In genomic region chr7:142560770-142561169, GRCh38 we compare ENCODE assay signal across 8 cellular contexts.
A peak's percentile ranks its signal among the peaks of the same experiment; 100 is the strongest.
DNase-seq lines count a peak whose midpoint lies in the region; ATAC-seq, FAIRE-seq and TF ChIP-seq lines count a peak whose summit lies in the region.
"Not testable (repeated sequence)": the region's sequence is repeated elsewhere in the genome, so short reads cannot be mapped to it uniquely, and the experiment has no call there.

No MANE protein-coding gene starts in this region.

- not testable (repeated sequence) for H3K36me3 Mint-ChIP-seq in CD4-positive, alpha-beta memory T cell; activated CD4-positive, alpha-beta T cell treated with anti-CD3 and anti-CD28 coated beads, Interleukin-2, amount 10 ng/mL, durations not matched to agents 7 days and 5 days (ENCODE audit: low read depth); activated T-cell treated with anti-CD3 and anti-CD28 coated beads, Interleukin-2, amount 50 U/mL, for 4 hours (ENCODE audit: insufficient read depth); activated naive CD4-positive, alpha-beta T cell treated with anti-CD3 and anti-CD28 coated beads, Interleukin-2, amount 50 U/mL, for 24 hours; astrocyte (ENCODE audit: low read depth, unreplicated experiment); naive thymus-derived CD4-positive, alpha-beta T cell

- H4K91ac ChIP-seq in IMR-90 (ENCODE audit: insufficient read depth, low read depth, low read length): peak overlapping the region; percentile 63; the same call in 1 of the 2 replicates

- not testable (repeated sequence) for TF ChIP-seq POLR2A in IMR-90 (IDR thresholded peaks at IDR 0.05; ENCODE audit: low read depth, low read length)

- POLR2A ChIA-PET in CD4-positive, alpha-beta memory T cell (lab: Charles Lee; ENCODE audit: partially characterized antibody): interaction anchor here (3.6 to 4.8 kb wide), 3 partner anchors 228 to 249 kb away, joined by 13 to 48 read pairs (median 38); no protein-coding TSS in a partner anchor
- POLR2A ChIA-PET in IMR-90 (lab: Charles Lee; ENCODE audit: unreplicated experiment); activated CD4-positive, alpha-beta T cell treated with anti-CD3 and anti-CD28 coated beads, Interleukin-2, amount 10 ng/mL, durations not matched to agents 7 days and 5 days (lab: Charles Lee): not testable (repeated sequence)
- POLR2A ChIA-PET in naive thymus-derived CD4-positive, alpha-beta T cell (lab: Charles Lee): interaction anchor here (3.7 kb wide), 1 partner anchor 250 kb away, joined by 33 read pairs; no protein-coding TSS in a partner anchor

- not testable (repeated sequence) for H3K79me2 ChIP-seq in astrocyte (ENCODE audit: insufficient read depth, low read length)

- H3K14ac ChIP-seq in IMR-90 (replicated peaks; ENCODE audit: low read depth, low read length): peak overlapping the region; percentile 46; the same call in 1 of the 2 replicates

- not testable (repeated sequence) for H4K20me1 ChIP-seq in IMR-90 (ENCODE audit: insufficient read depth, low read length); astrocyte (ENCODE audit: insufficient read depth, low read length)

- dilution Hi-C loops in IMR-90 (cut with HindIII; ENCODE audit: low sequenced_read_pairs, unreplicated experiment): not testable (repeated sequence)

- H3K4me3 ChIP-seq in CD4-positive, alpha-beta memory T cell (ENCODE audit: low read length in 2 of 2); IMR-90 (ENCODE audit: insufficient read depth, low read depth, low read length); astrocyte (ENCODE audit: insufficient read depth, low read depth, low read length); naive thymus-derived CD4-positive, alpha-beta T cell (ENCODE audit: low read length): not testable (repeated sequence)

- not testable (repeated sequence) for FAIRE-seq in astrocyte (lab: Jason Lieb, UNC)

- H2AFZ ChIP-seq in IMR-90 (replicated peaks; ENCODE audit: low read length, poor library complexity); astrocyte (ENCODE audit: low read depth, low read length): not testable (repeated sequence)

- CTCF ChIA-PET in CD4-positive, alpha-beta memory T cell (lab: Charles Lee; ENCODE audit: partially characterized antibody); IMR-90 (lab: Yijun Ruan, JAX); activated CD4-positive, alpha-beta T cell treated with anti-CD3 and anti-CD28 coated beads, Interleukin-2, amount 10 ng/mL, durations not matched to agents 7 days and 5 days (lab: Charles Lee); naive thymus-derived CD4-positive, alpha-beta T cell (lab: Charles Lee): not testable (repeated sequence)

- H2BK5ac ChIP-seq in IMR-90 (ENCODE audit: low read depth, low read length, poor library complexity, severe bottlenecking): peak overlapping the region; percentile 44

- not testable (repeated sequence) for H3K9me3 ChIP-seq in CD4-positive, alpha-beta memory T cell (ENCODE audit: control insufficient read depth in 1 of 2, low read length in 2 of 2); IMR-90 (ENCODE audit: control insufficient read depth, insufficient read depth, low read length); astrocyte (ENCODE audit: insufficient read depth, low read depth, low read length); naive thymus-derived CD4-positive, alpha-beta T cell (ENCODE audit: control insufficient read depth in 2 of 3, low read length in 3 of 3)

- not testable (repeated sequence) for H3K27me3 Mint-ChIP-seq in CD4-positive, alpha-beta memory T cell; activated CD4-positive, alpha-beta T cell treated with anti-CD3 and anti-CD28 coated beads, Interleukin-2, amount 10 ng/mL, durations not matched to agents 7 days and 5 days; activated naive CD4-positive, alpha-beta T cell treated with anti-CD3 and anti-CD28 coated beads, Interleukin-2, amount 50 U/mL, for 24 hours; astrocyte (ENCODE audit: low read depth, unreplicated experiment)
- peaks cover 13% of the 10 kb centered on the region for H3K27me3 Mint-ChIP-seq in activated T-cell treated with anti-CD3 and anti-CD28 coated beads, Interleukin-2, amount 50 U/mL, for 4 hours (ENCODE audit: low read depth)
- H3K27me3 Mint-ChIP-seq in naive thymus-derived CD4-positive, alpha-beta T cell: peaks cover 0 to 31% (median 4%) of the 10 kb centered on the region in 5 donors

- H3K9me3 Mint-ChIP-seq in CD4-positive, alpha-beta memory T cell; activated CD4-positive, alpha-beta T cell treated with anti-CD3 and anti-CD28 coated beads, Interleukin-2, amount 10 ng/mL, durations not matched to agents 7 days and 5 days; activated T-cell treated with anti-CD3 and anti-CD28 coated beads, Interleukin-2, amount 50 U/mL, for 4 hours; activated naive CD4-positive, alpha-beta T cell treated with anti-CD3 and anti-CD28 coated beads, Interleukin-2, amount 50 U/mL, for 24 hours; astrocyte (ENCODE audit: unreplicated experiment); naive thymus-derived CD4-positive, alpha-beta T cell: not testable (repeated sequence)

- not testable (repeated sequence) for H3K36me3 ChIP-seq in CD4-positive, alpha-beta memory T cell (ENCODE audit: insufficient read depth, low read length); IMR-90 (ENCODE audit: control insufficient read depth, insufficient read depth, low read length); astrocyte (ENCODE audit: insufficient read depth, low read length); naive thymus-derived CD4-positive, alpha-beta T cell (ENCODE audit: control insufficient read depth in 2 of 3, insufficient read depth in 3 of 3, low read length in 3 of 3)

- H3K4ac ChIP-seq in IMR-90 (ENCODE audit: low read depth, low read length): peak overlapping the region; percentile 64

- peak overlapping the region; percentile 77; the same call in 1 of the 2 replicates for H3K18ac ChIP-seq in IMR-90 (ENCODE audit: low read depth, low read length)

- peak overlapping the region; percentile 53; the same call in 1 of the 3 replicates for H2BK15ac ChIP-seq in IMR-90 (ENCODE audit: low read depth, low read length)

- H2AK5ac ChIP-seq in IMR-90 (ENCODE audit: low read depth, low read length): peak overlapping the region; percentile 83

- not testable (repeated sequence) for H3K27ac ChIP-seq in CD4-positive, alpha-beta memory T cell (ENCODE audit: low read depth, low read length); IMR-90 (ENCODE audit: insufficient read depth, low read length); astrocyte (ENCODE audit: low read depth, low read length); naive thymus-derived CD4-positive, alpha-beta T cell (ENCODE audit: low read depth, low read length)

- not testable (repeated sequence) for TF ChIP-seq CTCF in IMR-90 (conservative IDR thresholded peaks at IDR 0.05; ENCODE audit: low read depth, low read length); astrocyte (IDR thresholded peaks at IDR 0.05; ENCODE audit: insufficient read depth, low read depth, low read length)

- peak overlapping the region; percentile 82; the same call in 1 of the 2 replicates for H4K5ac ChIP-seq in IMR-90 (ENCODE audit: low read depth, low read length)

- not testable (repeated sequence) for H3K56ac ChIP-seq in IMR-90 (ENCODE audit: extremely low read depth, insufficient read depth, low read length)

- H3K9ac ChIP-seq in IMR-90 (ENCODE audit: low read depth, low read length); astrocyte (ENCODE audit: low read length): not testable (repeated sequence)

- H3K23ac ChIP-seq in IMR-90 (ENCODE audit: low read depth, low read length): not testable (repeated sequence)

- peaks cover 2 to 22% of the 10 kb centered on the region in 2 experiments; a peak in 3 of 4 replicates for H3K79me1 ChIP-seq in IMR-90 (ENCODE audit: low read depth in 1 of 2, low read length in 2 of 2)

- BruUV-seq in IMR-90 (replicated peaks; lab: Mats Ljungman, UMichigan): not testable (repeated sequence)

- not testable (repeated sequence) for DNase-seq in CD4-positive, alpha-beta memory T cell; IMR-90; activated CD4-positive, alpha-beta T cell treated with anti-CD3 and anti-CD28 coated beads, Interleukin-2, amount 10 ng/mL, durations not matched to agents 7 days and 5 days; activated T-cell treated with anti-CD3 and anti-CD28 coated beads, Interleukin-2, amount 50 U/mL, for 4 hours; astrocyte (ENCODE audit: low read depth); naive thymus-derived CD4-positive, alpha-beta T cell
- peak; percentile 31 for DNase-seq in SKM-1 treated with dmso at 0.1 percent for 144 hours (lab: John Stamatoyannopoulos, UW; ENCODE audit: unreplicated experiment)

- ATAC-seq in IMR-90 (ENCODE audit: low read depth); activated T-cell treated with anti-CD3 and anti-CD28 coated beads, Interleukin-2, amount 50 U/mL, for 4 hours; naive thymus-derived CD4-positive, alpha-beta T cell: not testable (repeated sequence)

- H3K27me3 ChIP-seq in CD4-positive, alpha-beta memory T cell (ENCODE audit: insufficient read depth, low read length); IMR-90 (ENCODE audit: control insufficient read depth, insufficient read depth, low read length); astrocyte (ENCODE audit: insufficient read depth, low read length); naive thymus-derived CD4-positive, alpha-beta T cell (ENCODE audit: control insufficient read depth in 2 of 2, insufficient read depth in 2 of 2, low read length in 2 of 2): not testable (repeated sequence)

- peak overlapping the region; percentile 84; the same call in 1 of the 2 replicates for H2BK20ac ChIP-seq in IMR-90 (ENCODE audit: low read depth, low read length)

- not testable (repeated sequence) for H3K4me1 ChIP-seq in CD4-positive, alpha-beta memory T cell (ENCODE audit: insufficient read depth, low read length); naive thymus-derived CD4-positive, alpha-beta T cell (ENCODE audit: control insufficient read depth in 2 of 2, insufficient read depth in 2 of 2, low read length in 2 of 2)
- H3K4me1 ChIP-seq in IMR-90 (ENCODE audit: control insufficient read depth, insufficient read depth, low read length) (peaks cover 26% of the 10 kb centered on the region), astrocyte (ENCODE audit: insufficient read depth, low read length) (peaks cover 53% of the 10 kb centered on the region)

- H3K9me1 ChIP-seq in IMR-90 (ENCODE audit: insufficient read depth, low read length): peaks cover 24% of the 10 kb centered on the region

- H2AK9ac ChIP-seq in IMR-90 (replicated peaks; ENCODE audit: low read depth, low read length, poor library complexity): not testable (repeated sequence)

- intact Hi-C loops in CD4-positive, alpha-beta memory T cell (cut with micrococcal nuclease); naive thymus-derived CD4-positive, alpha-beta T cell (cut with micrococcal nuclease): not testable (repeated sequence)
- intact Hi-C loops in IMR-90 (cut with micrococcal nuclease): loop anchor here (5.0 kb wide), 1 partner anchor 822 kb away; the partner anchor contains the start of gene ZYX

- H3K4me2 ChIP-seq in IMR-90 (ENCODE audit: low read depth, low read length); astrocyte (ENCODE audit: low read length): not testable (repeated sequence)

- H3K4me3 Mint-ChIP-seq in CD4-positive, alpha-beta memory T cell: peak overlapping the region in 6 of 8 donors; percentile 35 to 64 (median 57)
- peak overlapping the region; percentile 21 for H3K4me3 Mint-ChIP-seq in activated CD4-positive, alpha-beta T cell treated with anti-CD3 and anti-CD28 coated beads, Interleukin-2, amount 10 ng/mL, durations not matched to agents 7 days and 5 days
- H3K4me3 Mint-ChIP-seq in activated T-cell treated with anti-CD3 and anti-CD28 coated beads, Interleukin-2, amount 50 U/mL, for 4 hours: peak overlapping the region; percentile 26
- H3K4me3 Mint-ChIP-seq in activated naive CD4-positive, alpha-beta T cell treated with anti-CD3 and anti-CD28 coated beads, Interleukin-2, amount 50 U/mL, for 24 hours: peak overlapping the region; percentile 30
- not testable (repeated sequence) for H3K4me3 Mint-ChIP-seq in astrocyte (ENCODE audit: unreplicated experiment)
- H3K4me3 Mint-ChIP-seq in naive thymus-derived CD4-positive, alpha-beta T cell: peak overlapping the region in 7 of 10 donors; percentile 4 to 76 (median 30)

- in situ Hi-C loops in IMR-90 (cut with MboI; ENCODE audit: low sequenced_read_pairs): loop anchor here (25.0 kb wide), 1 partner anchor 1327 kb away; no protein-coding TSS in a partner anchor

- H4K8ac ChIP-seq in IMR-90 (ENCODE audit: low read depth in 2 of 2, low read length in 2 of 2): peak overlapping the region; percentile 30 to 70

- no CpG with 5 or more reads among the region's 6 CpGs for WGBS in IMR-90 (ENCODE audit: extremely low coverage in 2 of 2, insufficient read length in 1 of 2), 2 experiments

- TF ChIP-seq RAD21 in IMR-90 (IDR thresholded peaks at IDR 0.05; ENCODE audit: low read length): not testable (repeated sequence)

- not testable (repeated sequence) for H3K27ac Mint-ChIP-seq in CD4-positive, alpha-beta memory T cell; activated CD4-positive, alpha-beta T cell treated with anti-CD3 and anti-CD28 coated beads, Interleukin-2, amount 10 ng/mL, durations not matched to agents 7 days and 5 days; activated naive CD4-positive, alpha-beta T cell treated with anti-CD3 and anti-CD28 coated beads, Interleukin-2, amount 50 U/mL, for 24 hours
- peak overlapping the region; percentile 50 for H3K27ac Mint-ChIP-seq in astrocyte (ENCODE audit: unreplicated experiment)
- peak overlapping the region in 3 of 9 donors; percentile 8 to 65 (median 63) for H3K27ac Mint-ChIP-seq in naive thymus-derived CD4-positive, alpha-beta T cell

- H2BK120ac ChIP-seq in IMR-90 (ENCODE audit: low read depth, low read length): peak overlapping the region; percentile 90

- H3K4me1 Mint-ChIP-seq in CD4-positive, alpha-beta memory T cell; activated CD4-positive, alpha-beta T cell treated with anti-CD3 and anti-CD28 coated beads, Interleukin-2, amount 10 ng/mL, durations not matched to agents 7 days and 5 days; activated T-cell treated with anti-CD3 and anti-CD28 coated beads, Interleukin-2, amount 50 U/mL, for 4 hours (ENCODE audit: low read depth); activated naive CD4-positive, alpha-beta T cell treated with anti-CD3 and anti-CD28 coated beads, Interleukin-2, amount 50 U/mL, for 24 hours: not testable (repeated sequence)
- H3K4me1 Mint-ChIP-seq in astrocyte (ENCODE audit: low read depth, unreplicated experiment): peaks cover 58% of the 10 kb centered on the region
- peaks cover 0 to 20% (median 5%) of the 10 kb centered on the region in 7 donors for H3K4me1 Mint-ChIP-seq in naive thymus-derived CD4-positive, alpha-beta T cell
